24 cellular contexts compared by ENCODE assay signal in the genomic region with DNA sequence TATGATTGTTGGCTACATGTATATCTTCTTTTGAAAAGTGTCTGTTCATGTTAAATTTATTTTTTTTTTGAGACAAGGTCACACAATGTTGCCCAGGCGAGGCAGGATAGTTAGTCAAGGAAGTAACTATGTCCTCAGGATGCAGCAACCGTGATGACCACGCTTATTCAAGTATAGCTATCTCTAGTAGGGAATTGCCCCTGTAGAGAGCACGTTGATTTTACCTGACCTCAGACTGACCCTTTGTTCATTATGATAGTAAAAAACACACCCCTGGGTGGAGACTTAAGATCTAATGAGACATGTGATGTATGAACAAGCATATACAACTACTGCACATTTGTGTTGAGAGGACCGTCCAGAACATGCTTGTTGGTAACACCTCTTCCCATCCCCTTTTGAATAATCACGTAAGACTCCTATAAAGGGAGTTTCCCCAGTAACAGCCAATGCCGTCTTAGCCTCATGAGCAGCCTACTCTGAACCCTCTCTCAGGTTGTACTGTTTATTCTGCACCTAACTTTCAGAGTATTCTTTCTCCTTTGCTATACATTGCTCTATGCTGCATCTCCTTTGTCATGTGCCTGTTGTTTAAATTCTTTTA. TPM values are rescaled to one million over a fixed set of nuclear protein-coding genes. Genes with fewer than 3 reads are reported as not detected.
DNase-seq lines count a peak whose midpoint lies in the region; ATAC-seq and FAIRE-seq lines count a peak whose summit lies in the region.
"Had no signal": no experiment of that assay in that cellular context is flagged by ENCODE, and none has a peak within 500 bp of the region (broad histone marks: within the 10 kb centered on the region; RNA-seq: fewer than 3 reads in every experiment).

No MANE protein-coding gene starts in this region.

- no peak overlapping the region for H2BK5ac ChIP-seq in mesenchymal stem cell (ENCODE audit: low read depth, low read length, poor library complexity, severe bottlenecking)

- peak; percentile 12 for FAIRE-seq in GM18507 (lab: Jason Lieb, UNC)
- FAIRE-seq: frontal cortex, TTC549 had no signal

- H2BK120ac ChIP-seq in mesenchymal stem cell (ENCODE audit: low read depth, low read length), result no peak overlapping the region

- no peaks in the 10 kb centered on the region for H3K9me3 ChIP-seq in mesenchymal stem cell (ENCODE audit: control insufficient read depth, low read length)
- H3K9me3 ChIP-seq: ascending aorta, tibial artery had no signal

- no peak overlapping the region for H3K18ac ChIP-seq in mesenchymal stem cell (ENCODE audit: low read depth in 1 of 2, low read length in 2 of 2)

- H3K4me1 ChIP-seq in mesenchymal stem cell (ENCODE audit: control insufficient read depth, insufficient read depth, low read depth, low read length), result no peaks in the 10 kb centered on the region
- H3K4me1 ChIP-seq: ascending aorta, tibial artery had no signal

- H3K36me3 Mint-ChIP-seq in stimulated activated memory B cell treated with anti-CD40 and anti-IgM and Interleukin-4, amounts not matched to agents 10 μg/mL and 1 μg/mL and 100 μg/mL, for 72 hours, result peaks cover 19% of the 10 kb centered on the region
- H3K36me3 Mint-ChIP-seq: activated naive CD4-positive, alpha-beta T cell treated with anti-CD3 and anti-CD28 coated beads, Interleukin-2, amount 10 ng/mL, durations not matched to agents 7 days and 5 days; CD4-positive, CD25-positive, alpha-beta regulatory T cell; naive thymus-derived CD4-positive, alpha-beta T cell; T-cell had no signal

- ATAC-seq in HG02852 (IDR thresholded peaks at IDR 0.05; ENCODE audit: unreplicated experiment), result peak; percentile 70
- ATAC-seq in stimulated activated memory B cell treated with anti-CD40 and anti-IgM and Interleukin-4, amounts not matched to agents 10 μg/mL and 1 μg/mL and 100 μg/mL, for 72 hours, result peak; percentile 51
- no peak for ATAC-seq in HG02623 (IDR thresholded peaks at IDR 0.05; ENCODE audit: unreplicated experiment)
- ATAC-seq in GM18517 (IDR thresholded peaks at IDR 0.05; ENCODE audit: unreplicated experiment), result no peak
- ATAC-seq: activated T-cell treated with anti-CD3 and anti-CD28 coated beads, Interleukin-2, amount 50 U/mL, for 72 hours; naive thymus-derived CD4-positive, alpha-beta T cell; stimulated activated naive CD8-positive, alpha-beta T cell treated with anti-CD3 and anti-CD28 coated beads, Interleukin-15, amount 100 ng/mL, for 72 hours; T-cell had no signal

- no peak overlapping the region for H3K14ac ChIP-seq in mesenchymal stem cell (ENCODE audit: low read length in 2 of 2)

- no peaks in the 10 kb centered on the region for H3K27me3 ChIP-seq in mesenchymal stem cell (ENCODE audit: control insufficient read depth in 1 of 2, insufficient read depth in 1 of 2, low read length in 2 of 2)
- H3K27me3 ChIP-seq: ascending aorta, tibial artery had no signal

- H3K79me1 ChIP-seq in mesenchymal stem cell (replicated peaks; ENCODE audit: low read length, poor library complexity, severe bottlenecking), result no peaks in the 10 kb centered on the region

- no peak overlapping the region for H3K4me2 ChIP-seq in mesenchymal stem cell (ENCODE audit: low read length, poor library complexity, severe bottlenecking)
- H3K4me2 ChIP-seq: PC-9 had no signal

- peaks cover 10% of the 10 kb centered on the region for H3K9me3 Mint-ChIP-seq in stimulated activated memory B cell treated with anti-CD40 and anti-IgM and Interleukin-4, amounts not matched to agents 10 μg/mL and 1 μg/mL and 100 μg/mL, for 72 hours
- H3K9me3 Mint-ChIP-seq: activated naive CD4-positive, alpha-beta T cell treated with anti-CD3 and anti-CD28 coated beads, Interleukin-2, amount 10 ng/mL, durations not matched to agents 7 days and 5 days; activated T-cell treated with anti-CD3 and anti-CD28 coated beads, Interleukin-2, amount 50 U/mL, for 72 hours; CD4-positive, CD25-positive, alpha-beta regulatory T cell; stimulated activated naive CD8-positive, alpha-beta T cell treated with anti-CD3 and anti-CD28 coated beads, Interleukin-15, amount 100 ng/mL, for 72 hours; T-cell had no signal

- no peak overlapping the region for H2AFZ ChIP-seq in mesenchymal stem cell (ENCODE audit: low read depth, low read length)
- H2AFZ ChIP-seq: PC-9 had no signal

- H4K91ac ChIP-seq in mesenchymal stem cell (ENCODE audit: low read length), result no peak overlapping the region

- H3K4me3 ChIP-seq in mesenchymal stem cell (ENCODE audit: insufficient read depth in 1 of 2, low read depth in 1 of 2, low read length in 2 of 2), result no peak overlapping the region
- H3K4me3 ChIP-seq: ascending aorta, PC-9, tibial artery had no signal

- DNase-seq in GM18507 (ENCODE audit: extremely low spot score, insufficient read length, low read depth) (no peak), astrocyte of the hippocampus (ENCODE audit: low read depth, low spot score) (peak; percentile 43), mesenchymal stem cell (no peak)
- DNase-seq: activated naive CD4-positive, alpha-beta T cell treated with anti-CD3 and anti-CD28 coated beads, Interleukin-2, amount 10 ng/mL, durations not matched to agents 7 days and 5 days; activated T-cell treated with anti-CD3 and anti-CD28 coated beads, Interleukin-2, amount 50 U/mL, for 72 hours; CD4-positive, CD25-positive, alpha-beta regulatory T cell; cerebellar nuclear complex; naive thymus-derived CD4-positive, alpha-beta T cell; NCI-H1105; NCI-H2029 treated with DMSO at 0.1 percent for 48 hours; NCI-H446 treated with DMSO at 0.1 percent for 48 hours; PC-9; SIG-M5; stimulated activated CD4-positive, alpha-beta T cell treated with anti-CD3 and anti-CD28 coated beads, Interleukin-4, amount 100 ng/mL, for 24 hours; stimulated activated naive CD8-positive, alpha-beta T cell treated with anti-CD3 and anti-CD28 coated beads, Interleukin-15, amount 100 ng/mL, for 72 hours; T-cell; tibial artery had no signal

- H4K8ac ChIP-seq in mesenchymal stem cell (ENCODE audit: low read length), result no peak overlapping the region

- WGBS in mesenchymal stem cell, result 66% methylated on average over 4 of the region's 7 CpGs

- H2BK12ac ChIP-seq in mesenchymal stem cell (ENCODE audit: low read length in 2 of 2), result no peak overlapping the region

- no peak overlapping the region for H3K4ac ChIP-seq in mesenchymal stem cell (ENCODE audit: low read depth in 1 of 2, low read length in 2 of 2)

- H3K4me3 Mint-ChIP-seq in stimulated activated memory B cell treated with anti-CD40 and anti-IgM and Interleukin-4, amounts not matched to agents 10 μg/mL and 1 μg/mL and 100 μg/mL, for 72 hours, result no peak overlapping the region
- H3K4me3 Mint-ChIP-seq: activated naive CD4-positive, alpha-beta T cell treated with anti-CD3 and anti-CD28 coated beads, Interleukin-2, amount 10 ng/mL, durations not matched to agents 7 days and 5 days; activated T-cell treated with anti-CD3 and anti-CD28 coated beads, Interleukin-2, amount 50 U/mL, for 72 hours; CD4-positive, CD25-positive, alpha-beta regulatory T cell; naive thymus-derived CD4-positive, alpha-beta T cell; stimulated activated naive CD8-positive, alpha-beta T cell treated with anti-CD3 and anti-CD28 coated beads, Interleukin-15, amount 100 ng/mL, for 72 hours; T-cell had no signal

- no peaks in the 10 kb centered on the region for H3K36me3 ChIP-seq in mesenchymal stem cell (ENCODE audit: control insufficient read depth in 1 of 2, insufficient read depth in 2 of 2, low read depth in 1 of 2, low read length in 2 of 2)
- H3K36me3 ChIP-seq: ascending aorta, tibial artery had no signal

- H3K23ac ChIP-seq in mesenchymal stem cell (ENCODE audit: low read length in 2 of 2), result no peak overlapping the region

- H3K27me3 Mint-ChIP-seq in stimulated activated memory B cell treated with anti-CD40 and anti-IgM and Interleukin-4, amounts not matched to agents 10 μg/mL and 1 μg/mL and 100 μg/mL, for 72 hours, result no peaks in the 10 kb centered on the region
- H3K27me3 Mint-ChIP-seq: activated naive CD4-positive, alpha-beta T cell treated with anti-CD3 and anti-CD28 coated beads, Interleukin-2, amount 10 ng/mL, durations not matched to agents 7 days and 5 days; stimulated activated naive CD8-positive, alpha-beta T cell treated with anti-CD3 and anti-CD28 coated beads, Interleukin-15, amount 100 ng/mL, for 72 hours; T-cell had no signal

- H2BK15ac ChIP-seq in mesenchymal stem cell (ENCODE audit: low read depth, poor library complexity, severe bottlenecking), result no peak overlapping the region

- peaks cover 13% of the 10 kb centered on the region for H3K4me1 Mint-ChIP-seq in stimulated activated memory B cell treated with anti-CD40 and anti-IgM and Interleukin-4, amounts not matched to agents 10 μg/mL and 1 μg/mL and 100 μg/mL, for 72 hours
- H3K4me1 Mint-ChIP-seq: activated naive CD4-positive, alpha-beta T cell treated with anti-CD3 and anti-CD28 coated beads, Interleukin-2, amount 10 ng/mL, durations not matched to agents 7 days and 5 days; naive thymus-derived CD4-positive, alpha-beta T cell; stimulated activated naive CD8-positive, alpha-beta T cell treated with anti-CD3 and anti-CD28 coated beads, Interleukin-15, amount 100 ng/mL, for 72 hours; T-cell had no signal

- no peak overlapping the region for H3K27ac Mint-ChIP-seq in stimulated activated memory B cell treated with anti-CD40 and anti-IgM and Interleukin-4, amounts not matched to agents 10 μg/mL and 1 μg/mL and 100 μg/mL, for 72 hours
- H3K27ac Mint-ChIP-seq: activated naive CD4-positive, alpha-beta T cell treated with anti-CD3 and anti-CD28 coated beads, Interleukin-2, amount 10 ng/mL, durations not matched to agents 7 days and 5 days; activated T-cell treated with anti-CD3 and anti-CD28 coated beads, Interleukin-2, amount 50 U/mL, for 72 hours; naive thymus-derived CD4-positive, alpha-beta T cell; stimulated activated naive CD8-positive, alpha-beta T cell treated with anti-CD3 and anti-CD28 coated beads, Interleukin-15, amount 100 ng/mL, for 72 hours; T-cell had no signal

- no peak overlapping the region for H2AK5ac ChIP-seq in mesenchymal stem cell (ENCODE audit: low read length, severe bottlenecking)

- no peak overlapping the region for H3K27ac ChIP-seq in mesenchymal stem cell (ENCODE audit: low read length, poor library complexity, severe bottlenecking)
- H3K27ac ChIP-seq: ascending aorta, PC-9, tibial artery had no signal

- H3K9ac ChIP-seq in mesenchymal stem cell (ENCODE audit: low read length), result no peak overlapping the region

RNA-seq across cellular contexts. Expression of gene ZNF621, which starts 32.9 kb away (rescaled TPM):
- polyA plus RNA-seq in mesenchymal stem cell (2013, experiment 1 of 2), result 12.0 TPM
- polyA plus RNA-seq in mesenchymal stem cell (2013, experiment 2 of 2), result 12.3 TPM

RNA-seq across cellular contexts. Expression of gene ZNF620, which starts 51.8 kb away (rescaled TPM):
- polyA plus RNA-seq in mesenchymal stem cell (2013, experiment 1 of 2), result 0.46 TPM
- polyA plus RNA-seq in mesenchymal stem cell (2013, experiment 2 of 2), result 0.44 TPM

Comparison
In these comparisons a context has a peak if more than half of its experiments do, and no peak if none do; other contexts are left out.
1. ATAC-seq: peak in HG02852 (single experiment) and stimulated activated memory B cell treated with anti-CD40 and anti-IgM and Interleukin-4, amounts not matched to agents 10 μg/mL and 1 μg/mL and 100 μg/mL, for 72 hours (single experiment); none in HG02623 (single experiment) and GM18517 (single experiment).